13 cellular contexts compared by ENCODE assay signal in the genomic region with DNA sequence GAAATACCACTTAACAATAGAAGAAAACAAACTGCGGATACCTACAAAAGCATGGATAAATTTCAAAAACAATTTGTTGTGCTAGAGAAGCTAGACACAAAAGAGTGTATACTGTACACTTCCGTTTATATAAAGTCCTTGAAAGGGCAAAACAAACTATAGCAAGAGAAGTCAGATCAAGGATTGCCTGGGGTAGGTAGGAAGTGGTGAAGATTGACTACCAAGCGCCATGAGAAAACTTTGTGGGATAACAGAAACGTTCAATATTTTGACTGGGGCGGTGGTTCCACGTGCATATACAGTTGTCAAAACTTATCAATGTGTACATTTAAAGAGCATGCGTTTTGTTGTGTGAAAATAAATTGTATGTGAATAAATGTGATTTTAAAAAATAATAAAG. TPM values are rescaled to one million over a fixed set of nuclear protein-coding genes. Genes with fewer than 3 reads are reported as not detected.
"Had no signal": no experiment of that assay in that cellular context is flagged by ENCODE, and none has a peak within 500 bp of the region (broad histone marks: within the 10 kb centered on the region; RNA-seq: fewer than 3 reads in every experiment).

No MANE protein-coding gene starts in this region.

- H3K36me3 Mint-ChIP-seq: activated CD4-positive, alpha-beta memory T cell treated with anti-CD3 and anti-CD28 coated beads for 36 hours; activated naive CD4-positive, alpha-beta T cell treated with anti-CD3 and anti-CD28 coated beads, Interleukin-2, amount 10 ng/mL, durations not matched to agents 7 days and 5 days; activated naive CD8-positive, alpha-beta T cell had no signal

- H3K4me1 Mint-ChIP-seq: activated naive CD4-positive, alpha-beta T cell treated with anti-CD3 and anti-CD28 coated beads, Interleukin-2, amount 10 ng/mL, durations not matched to agents 7 days and 5 days had no signal

- H3K27ac Mint-ChIP-seq: activated B cell treated with CpG ODN at 0.5 μM for 24 hours; activated CD4-positive, alpha-beta memory T cell treated with anti-CD3 and anti-CD28 coated beads for 36 hours; activated naive CD4-positive, alpha-beta T cell treated with anti-CD3 and anti-CD28 coated beads, Interleukin-2, amount 10 ng/mL, durations not matched to agents 7 days and 5 days; activated naive CD8-positive, alpha-beta T cell; activated naive CD8-positive, alpha-beta T cell treated with anti-CD3 and anti-CD28 coated beads, Interleukin-2, amount 50 U/mL, for 24 hours had no signal

- H3K27me3 ChIP-seq: brain microvascular endothelial cell had no signal

- DNase-seq: NCI-H1417 treated with DMSO at 0.1 percent for 48 hours, SIG-M5 had no signal

- H3K4me3 Mint-ChIP-seq: activated B cell treated with CpG ODN at 0.5 μM for 24 hours; activated CD4-positive, alpha-beta memory T cell treated with anti-CD3 and anti-CD28 coated beads for 36 hours; activated naive CD4-positive, alpha-beta T cell treated with anti-CD3 and anti-CD28 coated beads, Interleukin-2, amount 10 ng/mL, durations not matched to agents 7 days and 5 days; activated naive CD8-positive, alpha-beta T cell; activated naive CD8-positive, alpha-beta T cell treated with anti-CD3 and anti-CD28 coated beads, Interleukin-2, amount 50 U/mL, for 24 hours; activated T-cell treated with anti-CD3 and anti-CD28 coated beads, Interleukin-2, amount 50 U/mL, for 4 hours had no signal

- H3K9me3 Mint-ChIP-seq: activated B cell treated with CpG ODN at 0.5 μM for 24 hours; activated naive CD4-positive, alpha-beta T cell treated with anti-CD3 and anti-CD28 coated beads, Interleukin-2, amount 10 ng/mL, durations not matched to agents 7 days and 5 days; activated naive CD8-positive, alpha-beta T cell treated with anti-CD3 and anti-CD28 coated beads, Interleukin-2, amount 50 U/mL, for 24 hours; activated T-cell treated with anti-CD3 and anti-CD28 coated beads, Interleukin-2, amount 50 U/mL, for 4 hours had no signal

- H3K36me3 ChIP-seq: brain microvascular endothelial cell had no signal

- H3K27ac ChIP-seq: brain microvascular endothelial cell, RWPE1, VCaP had no signal

RNA-seq across cellular contexts. Expression of a gene that starts 55.6 kb away (rescaled TPM):
- total RNA-seq: activated CD4-positive, alpha-beta memory T cell treated with anti-CD3 and anti-CD28 coated beads for 36 hours; LHCN-M2; SK-MEL-5 had no signal
